In genomic region chr10:5977471-5978370, GRCh38 we compare ENCODE assay signal across 8 cellular contexts. TPM values are rescaled to one million over a fixed set of nuclear protein-coding genes. Genes with fewer than 3 reads are reported as not detected.
DNase-seq lines count a peak whose midpoint lies in the region; ATAC-seq and TF ChIP-seq lines count a peak whose summit lies in the region.

Gene IL15RA (minus strand): TSS chr10:5977543. CDS start chr10:5977492, 51 bp downstream.

- peaks cover 19% of the 10 kb centered on the region for H3K4me1 ChIP-seq in DOHH2 (ENCODE audit: control insufficient read depth, low read length)
- peaks cover 4% of the 10 kb centered on the region; the same call in 1 of the 2 replicates for H3K4me1 ChIP-seq in HUES48 (ENCODE audit: control insufficient read depth, insufficient read depth, low read length)
- H3K4me1 ChIP-seq in hepatocyte (ENCODE audit: insufficient read depth) = no peaks in the 10 kb centered on the region

- WGBS in hepatocyte (ENCODE audit: low lambda C conversion rate, missing lambda C conversion rate) = under 1% methylated on average over 61 of the region's 83 CpGs

- peak within 1 kb of the TSS; percentile 81 for H2AFZ ChIP-seq in hepatocyte

- H3K27ac ChIP-seq in DOHH2 (ENCODE audit: low read depth, low read length) (no peak within 1 kb of the TSS), HUES48 (ENCODE audit: low read depth, low read length) (no peak within 1 kb of the TSS), angular gyrus (ENCODE audit: low read depth, low read length) (peak within 1 kb of the TSS; percentile 19), hepatocyte (peak within 1 kb of the TSS; percentile 76)

- peaks cover 6% of the 10 kb centered on the region; the same call in 1 of the 2 replicates for H3F3A ChIP-seq in DOHH2 (ENCODE audit: control insufficient read depth, insufficient read depth)

- H3K9ac ChIP-seq in HUES48 (ENCODE audit: low read depth, low read length) = peak within 1 kb of the TSS; percentile 24; the same call in 1 of the 2 replicates

- peak; percentile 67 for ATAC-seq in GM21381 (IDR thresholded peaks at IDR 0.05; ENCODE audit: unreplicated experiment)

- H3K9me3 ChIP-seq in DOHH2 (ENCODE audit: control insufficient read depth, insufficient read depth, low read length) = no peaks in the 10 kb centered on the region
- H3K9me3 ChIP-seq in HUES48 (ENCODE audit: control insufficient read depth, insufficient read depth, low read length) = no peaks in the 10 kb centered on the region
- no peaks in the 10 kb centered on the region for H3K9me3 ChIP-seq in hepatocyte (ENCODE audit: low read depth)

- H3K79me2 ChIP-seq in DOHH2 (ENCODE audit: control insufficient read depth, low read length) = no peaks in the 10 kb centered on the region
- H3K79me2 ChIP-seq in hepatocyte = no peaks in the 10 kb centered on the region

- no peaks in the 10 kb centered on the region for H3K9me2 ChIP-seq in DOHH2 (replicated peaks; ENCODE audit: control insufficient read depth, low read length)
- no peaks in the 10 kb centered on the region for H3K9me2 ChIP-seq in hepatocyte (replicated peaks; ENCODE audit: insufficient read depth)

- intact Hi-C loops in T-helper 2 cell treated with Interferon-gamma antibody and Interleukin-4, amounts not matched to agents 100 ng/mL and 5 ng/mL, for 36 hours (cut with micrococcal nuclease) = loop anchor here (2.0 to 5.0 kb wide), 8 partner anchors 23 to 530 kb away; partner anchors contain the start of genes GDI2 and TASOR2

- DNase-seq in hepatocyte (ENCODE audit: low spot score) = peak; percentile 75
- no peak for DNase-seq in skeletal muscle cell (ENCODE audit: low read depth)
- DNase-seq in NCI-H128 (lab: John Stamatoyannopoulos, UW; ENCODE audit: unreplicated experiment) = no peak

- H3K36me3 ChIP-seq in DOHH2 (ENCODE audit: control insufficient read depth, low read length) (no peaks in the 10 kb centered on the region), HUES48 (ENCODE audit: control insufficient read depth, insufficient read depth, low read length) (no peaks in the 10 kb centered on the region), hepatocyte (replicated peaks; ENCODE audit: insufficient read depth, low read depth) (no peaks in the 10 kb centered on the region)

- H3K4me3 ChIP-seq in DOHH2 (ENCODE audit: low read length) (peak within 1 kb of the TSS; percentile 81), HUES48 (ENCODE audit: low read depth, low read length) (peak within 1 kb of the TSS; percentile 92), hepatocyte (peak within 1 kb of the TSS; percentile 97), skeletal muscle cell (ENCODE audit: low read depth, low read length) (peak within 1 kb of the TSS; percentile 86)

- H3K27me3 ChIP-seq in DOHH2 (ENCODE audit: control insufficient read depth, low read length) (peaks cover 56% of the 10 kb centered on the region), HUES48 (ENCODE audit: control insufficient read depth, insufficient read depth, low read length) (peaks cover 49% of the 10 kb centered on the region), hepatocyte (peaks cover 35% of the 10 kb centered on the region)

- no peak for TF ChIP-seq CTCF in DOHH2 (IDR thresholded peaks at IDR 0.05; ENCODE audit: low read depth, low read length, poor library complexity, severe bottlenecking)
- peak; percentile 7 for TF ChIP-seq CTCF in hepatocyte (IDR thresholded peaks at IDR 0.05; ENCODE audit: poor library complexity)

- H3K4me2 ChIP-seq in DOHH2 (ENCODE audit: low read length) = peak within 1 kb of the TSS; percentile 94
- H3K4me2 ChIP-seq in hepatocyte = peak within 1 kb of the TSS; percentile 99

- H4K20me1 ChIP-seq in DOHH2 (ENCODE audit: control insufficient read depth, insufficient read depth, low read depth, low read length) (no peaks in the 10 kb centered on the region), hepatocyte (ENCODE audit: insufficient read depth, poor library complexity, severe bottlenecking) (no peaks in the 10 kb centered on the region)

RNA-seq across cellular contexts. Expression of gene IL15RA, which starts in this region (rescaled TPM):
- total RNA-seq in T-helper 2 cell treated with Interferon-gamma antibody and Interleukin-4, amounts not matched to agents 100 ng/mL and 5 ng/mL, for 36 hours = 22.1 and 23.1 TPM in 2 replicates
- total RNA-seq in hepatocyte = 2.4 and 4.1 TPM in 2 replicates
- polyA plus RNA-seq in hepatocyte = 3.8 and 4.2 TPM in 2 replicates

Comparison
In these comparisons a context has a peak if more than half of its experiments do, and no peak if none do; other contexts are left out.
1. H3K27ac ChIP-seq: peak in angular gyrus (single experiment) and hepatocyte (single experiment); none in DOHH2 (single experiment) and HUES48 (single experiment).
2. Peak in every context shown above with its lines, with median percentiles within 50 percentile points of each other: H3K4me3 ChIP-seq.